ENCODE assay signal across 23 cellular contexts in the genomic region with DNA sequence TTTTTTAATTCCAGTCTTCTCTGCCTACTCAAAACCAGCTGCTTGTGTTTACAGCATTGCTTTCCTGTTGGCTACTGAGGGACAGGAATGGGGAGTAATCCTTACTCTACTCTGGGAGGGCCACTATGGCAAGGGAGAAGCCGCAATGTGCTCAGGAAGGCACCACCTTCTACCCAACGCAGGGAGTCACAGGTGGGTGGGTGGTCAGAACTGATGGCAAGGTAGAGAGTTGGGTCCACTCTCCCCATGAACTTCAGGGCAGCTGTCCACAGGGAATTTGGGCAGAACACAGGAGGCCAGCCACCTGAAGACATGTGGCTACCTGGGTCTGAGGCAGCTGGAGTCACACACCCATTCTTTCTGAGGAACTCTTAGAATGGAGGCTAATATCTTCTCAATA. TPM values are rescaled to one million over a fixed set of nuclear protein-coding genes. Genes with fewer than 3 reads are reported as not detected.
A peak's percentile ranks its signal among the peaks of the same experiment; 100 is the strongest.
DNase-seq lines count a peak whose midpoint lies in the region; ATAC-seq and TF ChIP-seq lines count a peak whose summit lies in the region.
"Had no signal": no experiment of that assay in that cellular context is flagged by ENCODE, and none has a peak within 500 bp of the region (broad histone marks: within the 10 kb centered on the region; RNA-seq: fewer than 3 reads in every experiment).

No MANE protein-coding gene starts in this region.

- DNase-seq in activated CD4-positive, alpha-beta T cell treated with anti-CD3 and anti-CD28 coated beads, Interleukin-2, amount 10 ng/mL, durations not matched to agents 24 days and 14 days: peak; percentile 29
- DNase-seq in activated CD4-positive, alpha-beta T cell treated with anti-CD3 and anti-CD28 coated beads for 1 hour: no peak
- DNase-seq in ecto neural progenitor cell (ENCODE audit: low spot score): peak; percentile 11
- DNase-seq in islet precursor cell: peak; percentile 29
- no peak for DNase-seq in neural crest cell (ENCODE audit: low read depth, low spot score)
- no peak for DNase-seq in progenitor cell of endocrine pancreas (ENCODE audit: low spot score, unreplicated experiment)
- no peak for DNase-seq in stimulated activated naive B cell treated with anti-CD40 and anti-IgM and Interleukin-4, amounts not matched to agents 10 μg/mL and 1 μg/mL and 100 μg/mL, for 72 hours
- DNase-seq in NAMALWA (ENCODE audit: low spot score): no peak
- DNase-seq: AML-193; CD4-positive, alpha-beta T cell; CD8-positive, alpha-beta T cell; DMS 273 treated with DMSO at 0.1 percent for 48 hours; DMS153; DMS53; DMS79; DND-41; EL; GF-D8 had no signal

- no peak overlapping the region for H3K4me3 Mint-ChIP-seq in activated CD4-positive, alpha-beta T cell treated with anti-CD3 and anti-CD28 coated beads, Interleukin-2, amount 10 ng/mL, durations not matched to agents 24 days and 14 days
- H3K4me3 Mint-ChIP-seq in neural crest cell (no peak overlapping the region), progenitor cell of endocrine pancreas (ENCODE audit: low read depth) (no peak overlapping the region)
- H3K4me3 Mint-ChIP-seq in stimulated activated naive B cell treated with anti-CD40 and anti-IgM and Interleukin-4, amounts not matched to agents 10 μg/mL and 1 μg/mL and 100 μg/mL, for 72 hours: no peak overlapping the region
- H3K4me3 Mint-ChIP-seq: B cell; CD4-positive, alpha-beta T cell; CD8-positive, alpha-beta T cell had no signal

- no peak for ATAC-seq in stimulated activated naive B cell treated with anti-CD40 and anti-IgM and Interleukin-4, amounts not matched to agents 10 μg/mL and 1 μg/mL and 100 μg/mL, for 72 hours (replicated peaks)
- ATAC-seq: A549; CD8-positive, alpha-beta T cell had no signal

- H3K9me3 Mint-ChIP-seq in activated CD4-positive, alpha-beta T cell treated with anti-CD3 and anti-CD28 coated beads, Interleukin-2, amount 10 ng/mL, durations not matched to agents 24 days and 14 days: no peaks in the 10 kb centered on the region
- no peaks in the 10 kb centered on the region for H3K9me3 Mint-ChIP-seq in neural crest cell
- H3K9me3 Mint-ChIP-seq in progenitor cell of endocrine pancreas (ENCODE audit: low read depth): no peaks in the 10 kb centered on the region
- H3K9me3 Mint-ChIP-seq in stimulated activated naive B cell treated with anti-CD40 and anti-IgM and Interleukin-4, amounts not matched to agents 10 μg/mL and 1 μg/mL and 100 μg/mL, for 72 hours: no peaks in the 10 kb centered on the region
- H3K9me3 Mint-ChIP-seq: CD4-positive, alpha-beta T cell; CD8-positive, alpha-beta T cell had no signal

- H3K27me3 Mint-ChIP-seq in activated CD4-positive, alpha-beta T cell treated with anti-CD3 and anti-CD28 coated beads, Interleukin-2, amount 10 ng/mL, durations not matched to agents 24 days and 14 days: no peaks in the 10 kb centered on the region
- peaks cover 3% of the 10 kb centered on the region for H3K27me3 Mint-ChIP-seq in neural crest cell (ENCODE audit: low read depth)
- peaks cover 28% of the 10 kb centered on the region for H3K27me3 Mint-ChIP-seq in progenitor cell of endocrine pancreas
- H3K27me3 Mint-ChIP-seq in stimulated activated naive B cell treated with anti-CD40 and anti-IgM and Interleukin-4, amounts not matched to agents 10 μg/mL and 1 μg/mL and 100 μg/mL, for 72 hours: peaks cover 17 to 26% of the 10 kb centered on the region in 2 donors

- H3K36me3 Mint-ChIP-seq in activated CD4-positive, alpha-beta T cell treated with anti-CD3 and anti-CD28 coated beads, Interleukin-2, amount 10 ng/mL, durations not matched to agents 24 days and 14 days (ENCODE audit: low read depth): no peaks in the 10 kb centered on the region
- H3K36me3 Mint-ChIP-seq in neural crest cell (ENCODE audit: low read depth) (no peaks in the 10 kb centered on the region), progenitor cell of endocrine pancreas (ENCODE audit: insufficient read depth) (no peaks in the 10 kb centered on the region)
- no peaks in the 10 kb centered on the region for H3K36me3 Mint-ChIP-seq in stimulated activated naive B cell treated with anti-CD40 and anti-IgM and Interleukin-4, amounts not matched to agents 10 μg/mL and 1 μg/mL and 100 μg/mL, for 72 hours
- H3K36me3 Mint-ChIP-seq: CD8-positive, alpha-beta T cell had no signal

- TF ChIP-seq CTCF in neural crest cell (conservative IDR thresholded peaks at IDR 0.05) (no peak), progenitor cell of endocrine pancreas (IDR thresholded peaks at IDR 0.05; ENCODE audit: unreplicated experiment) (no peak)

- H3K4me1 Mint-ChIP-seq in activated CD4-positive, alpha-beta T cell treated with anti-CD3 and anti-CD28 coated beads, Interleukin-2, amount 10 ng/mL, durations not matched to agents 24 days and 14 days: no peaks in the 10 kb centered on the region
- H3K4me1 Mint-ChIP-seq in neural crest cell: no peaks in the 10 kb centered on the region
- H3K4me1 Mint-ChIP-seq in progenitor cell of endocrine pancreas (ENCODE audit: low read depth): no peaks in the 10 kb centered on the region
- H3K4me1 Mint-ChIP-seq in stimulated activated naive B cell treated with anti-CD40 and anti-IgM and Interleukin-4, amounts not matched to agents 10 μg/mL and 1 μg/mL and 100 μg/mL, for 72 hours: no peaks in the 10 kb centered on the region
- H3K4me1 Mint-ChIP-seq: B cell had no signal

- no peak overlapping the region for H3K27ac Mint-ChIP-seq in activated CD4-positive, alpha-beta T cell treated with anti-CD3 and anti-CD28 coated beads, Interleukin-2, amount 10 ng/mL, durations not matched to agents 24 days and 14 days
- H3K27ac Mint-ChIP-seq in neural crest cell (ENCODE audit: unreplicated experiment): peak overlapping the region; percentile 76
- H3K27ac Mint-ChIP-seq in progenitor cell of endocrine pancreas: no peak overlapping the region
- H3K27ac Mint-ChIP-seq in stimulated activated naive B cell treated with anti-CD40 and anti-IgM and Interleukin-4, amounts not matched to agents 10 μg/mL and 1 μg/mL and 100 μg/mL, for 72 hours: no peak overlapping the region
- H3K27ac Mint-ChIP-seq: B cell; CD4-positive, alpha-beta T cell; CD8-positive, alpha-beta T cell had no signal

- intact Hi-C loops in activated CD4-positive, alpha-beta T cell treated with anti-CD3 and anti-CD28 coated beads, Interleukin-2, amount 10 ng/mL, durations not matched to agents 24 days and 14 days (cut with micrococcal nuclease): no loop called here

RNA-seq across cellular contexts. Expression of gene HMGB4, which starts 40.5 kb away (rescaled TPM):
- not detected in 2 replicates for total RNA-seq in activated CD4-positive, alpha-beta T cell treated with anti-CD3 and anti-CD28 coated beads, Interleukin-2, amount 10 ng/mL, durations not matched to agents 24 days and 14 days
- total RNA-seq in neural crest cell: not detected in 2 replicates
- not detected in 2 replicates for total RNA-seq in progenitor cell of endocrine pancreas
- total RNA-seq: A172; B cell; CD4-positive, alpha-beta T cell; CD8-positive, alpha-beta T cell; Daoy; G401 had no signal

Comparison
In these comparisons a context has a peak if more than half of its experiments do, and no peak if none do; other contexts are left out.
1. DNase-seq: peak in activated CD4-positive, alpha-beta T cell treated with anti-CD3 and anti-CD28 coated beads, Interleukin-2, amount 10 ng/mL, durations not matched to agents 24 days and 14 days (single experiment), ecto neural progenitor cell (single experiment) and islet precursor cell (single experiment); none in activated CD4-positive, alpha-beta T cell treated with anti-CD3 and anti-CD28 coated beads for 1 hour (single experiment), neural crest cell (single experiment), progenitor cell of endocrine pancreas (single experiment), stimulated activated naive B cell treated with anti-CD40 and anti-IgM and Interleukin-4, amounts not matched to agents 10 μg/mL and 1 μg/mL and 100 μg/mL, for 72 hours (single experiment) and NAMALWA (single experiment).